Comparison of ENCODE assay signal across 8 cellular contexts in the genomic region with DNA sequence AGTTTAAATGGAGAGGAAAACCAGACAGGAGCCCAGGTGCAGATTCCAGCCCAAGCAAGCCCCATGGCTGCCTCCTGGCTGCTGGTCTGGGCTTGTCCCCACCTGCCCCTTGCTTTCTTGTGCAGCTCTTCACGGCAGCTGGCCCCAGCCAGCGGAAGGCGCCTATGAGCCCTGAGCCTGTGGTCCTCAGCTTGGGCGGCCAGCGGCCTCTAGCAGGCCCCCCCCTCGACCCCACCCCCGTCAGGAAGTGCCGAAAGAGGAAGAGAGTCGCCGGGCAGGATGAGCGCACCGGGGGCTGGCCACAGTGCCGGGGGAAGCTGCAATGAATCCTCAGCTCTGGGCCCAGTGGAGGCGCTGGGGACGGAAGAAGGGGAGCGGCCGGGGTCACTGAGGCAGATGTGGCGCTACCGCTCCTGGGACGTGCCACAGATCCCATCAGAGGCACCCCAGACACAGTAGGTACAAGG. TPM values are rescaled to one million over a fixed set of nuclear protein-coding genes. Genes with fewer than 3 reads are reported as not detected.
DNase-seq lines count a peak whose midpoint lies in the region; ATAC-seq, FAIRE-seq and TF ChIP-seq lines count a peak whose summit lies in the region.

No MANE protein-coding gene starts in this region.

- H3K4me3 Mint-ChIP-seq in CD8-positive, alpha-beta T cell: peak overlapping the region; percentile 85
- peak overlapping the region; percentile 78 for H3K4me3 Mint-ChIP-seq in activated naive CD8-positive, alpha-beta T cell treated with anti-CD3 and anti-CD28 coated beads for 36 hours
- H3K4me3 Mint-ChIP-seq in type B pancreatic cell: peak overlapping the region; percentile 78

- no peaks in the 10 kb centered on the region for H3K27me3 Mint-ChIP-seq in CD8-positive, alpha-beta T cell (ENCODE audit: low read depth)
- H3K27me3 Mint-ChIP-seq in activated naive CD8-positive, alpha-beta T cell treated with anti-CD3 and anti-CD28 coated beads for 36 hours: no peaks in the 10 kb centered on the region
- H3K27me3 Mint-ChIP-seq in type B pancreatic cell: peaks cover 4% of the 10 kb centered on the region

- in situ Hi-C loops in KBM-7 (cut with MboI; ENCODE audit: low pct_unique_long_range_greater_than_20kb, low sequenced_read_pairs): no loop called here
- in situ Hi-C loops in HepG2 (cut with HindIII; ENCODE audit: extremely low pct_ligation_motif_present, low pct_unique_long_range_greater_than_20kb): no loop called here

- BruUV-seq in HepG2 (replicated peaks; lab: Mats Ljungman, UMichigan): no TSS peak

- H4K20me1 ChIP-seq in HepG2 (ENCODE audit: insufficient read depth, low read length): no peaks in the 10 kb centered on the region

- TF ChIP-seq EP300 in HepG2 (IDR thresholded peaks at IDR 0.05; ENCODE audit: low read depth in 2 of 2, low read length in 2 of 2) (no peak), HepG2 (CRISPR knock-in tag; IDR thresholded peaks at IDR 0.05; ENCODE audit: borderline replicate concordance) (no peak)

- CTCF ChIA-PET in CD8-positive, alpha-beta T cell (lab: Charles Lee): interaction anchor here (1.0 to 16.0 kb wide), 8 partner anchors 12 to 50 kb away, joined by 3 to 412 read pairs (median 4); no protein-coding TSS in a partner anchor
- CTCF ChIA-PET in HepG2 (lab: Yijun Ruan, JAX; ENCODE audit: low intra/inter-chr PET ratio, low total read pairs): no interaction called here

- POLR2A ChIA-PET in CD8-positive, alpha-beta T cell (lab: Charles Lee): interaction anchor here (1.3 to 2.7 kb wide), 5 partner anchors 9 to 18 kb away, joined by 3 to 30 read pairs (median 6); no protein-coding TSS in a partner anchor
- POLR2A ChIA-PET in HepG2 (lab: Yijun Ruan, JAX): no interaction called here

- H3K27ac ChIP-seq in CD8-positive, alpha-beta T cell (ENCODE audit: low read depth, low read length): no peak overlapping the region
- no peak overlapping the region for H3K27ac ChIP-seq in HepG2 (ENCODE audit: extremely low read length, insufficient read depth, low read length)

- no peak for TF ChIP-seq CTCF in CD8-positive, alpha-beta T cell (IDR thresholded peaks at IDR 0.05)
- TF ChIP-seq CTCF in HepG2 (CRISPR knock-in tag; IDR thresholded peaks at IDR 0.05) (peak; percentile 23; the same call in 1 of the 2 replicates), type B pancreatic cell (conservative IDR thresholded peaks at IDR 0.05) (no peak)

- peaks cover 18% of the 10 kb centered on the region for H3K36me3 Mint-ChIP-seq in CD8-positive, alpha-beta T cell
- H3K36me3 Mint-ChIP-seq in activated naive CD8-positive, alpha-beta T cell treated with anti-CD3 and anti-CD28 coated beads for 36 hours: peaks cover 7% of the 10 kb centered on the region
- no peaks in the 10 kb centered on the region for H3K36me3 Mint-ChIP-seq in type B pancreatic cell

- peak overlapping the region; percentile 75 for H3K27ac Mint-ChIP-seq in CD8-positive, alpha-beta T cell
- H3K27ac Mint-ChIP-seq in activated naive CD8-positive, alpha-beta T cell treated with anti-CD3 and anti-CD28 coated beads for 36 hours: peak overlapping the region; percentile 69
- H3K27ac Mint-ChIP-seq in type B pancreatic cell: peak overlapping the region; percentile 64

- no peaks in the 10 kb centered on the region for H3K9me3 ChIP-seq in CD8-positive, alpha-beta T cell (ENCODE audit: low read length)
- no peaks in the 10 kb centered on the region for H3K9me3 ChIP-seq in HepG2 (ENCODE audit: low read length)

- no peak overlapping the region for H3K9ac ChIP-seq in HepG2 (ENCODE audit: insufficient read depth, low read depth, low read length)

- no peak for DNase-seq in CD8-positive, alpha-beta T cell
- DNase-seq in KBM-7: peak; percentile 93
- no peak for DNase-seq in activated naive CD8-positive, alpha-beta T cell treated with anti-CD3 and anti-CD28 coated beads for 36 hours
- DNase-seq in HepG2 (ENCODE audit: low spot score): no peak
- DNase-seq in type B pancreatic cell (ENCODE audit: extremely low spot score, unreplicated experiment): no peak

- 52% methylated on average over 20 of the region's 20 CpGs for WGBS in HepG2 (ENCODE audit: low lambda C conversion rate)

- TF ChIP-seq RAD21 in HepG2 (CRISPR knock-in tag; IDR thresholded peaks at IDR 0.05): no peak

- no peaks in the 10 kb centered on the region for H3K27me3 ChIP-seq in CD8-positive, alpha-beta T cell (ENCODE audit: insufficient read depth, low read length)
- peaks cover 0 to 22% of the 10 kb centered on the region in 2 experiments; a peak in 4 of 5 replicates for H3K27me3 ChIP-seq in HepG2 (ENCODE audit: control insufficient read depth in 1 of 2, insufficient read depth in 2 of 2, low read length in 2 of 2)

- no peak for FAIRE-seq in HepG2 (lab: Jason Lieb, UNC)

- no peaks in the 10 kb centered on the region for H3K9me3 Mint-ChIP-seq in CD8-positive, alpha-beta T cell
- H3K9me3 Mint-ChIP-seq in activated naive CD8-positive, alpha-beta T cell treated with anti-CD3 and anti-CD28 coated beads for 36 hours: no peaks in the 10 kb centered on the region
- H3K9me3 Mint-ChIP-seq in type B pancreatic cell: no peaks in the 10 kb centered on the region

- H3K4me3 ChIP-seq in CD8-positive, alpha-beta T cell (ENCODE audit: low read depth, low read length): peak overlapping the region; percentile 51
- H3K4me3 ChIP-seq in HepG2 (replicated peaks in 1 of 3; ENCODE audit: insufficient read depth in 1 of 3, low read depth in 2 of 3, low read length in 3 of 3): no peak overlapping the region; a peak in 1 of 6 replicates

- H3K36me3 ChIP-seq in CD8-positive, alpha-beta T cell (ENCODE audit: insufficient read depth, low read length): no peaks in the 10 kb centered on the region
- no peaks in the 10 kb centered on the region for H3K36me3 ChIP-seq in HepG2 (replicated peaks in 1 of 2; ENCODE audit: control insufficient read depth in 1 of 2, insufficient read depth in 2 of 2, low read length in 2 of 2)

- H3K79me2 ChIP-seq in HepG2 (ENCODE audit: insufficient read depth, low read length): peaks cover 10% of the 10 kb centered on the region

- H3K4me2 ChIP-seq in HepG2 (ENCODE audit: low read depth, low read length): peak overlapping the region; percentile 44

- no peak for ATAC-seq in CD8-positive, alpha-beta T cell
- ATAC-seq in HepG2 (peak; percentile 7; the same call in 1 of the 3 replicates), HG03280 (IDR thresholded peaks at IDR 0.05; ENCODE audit: unreplicated experiment) (no peak), GM19395 (IDR thresholded peaks at IDR 0.05; ENCODE audit: unreplicated experiment) (no peak), GM18858 (IDR thresholded peaks at IDR 0.05; ENCODE audit: unreplicated experiment) (no peak)

- intact Hi-C loops in CD8-positive, alpha-beta T cell (cut with DNase I, micrococcal nuclease): loop anchor here (5.0 to 10.0 kb wide), 6 partner anchors 37 to 590 kb away; a partner anchor contains a TSS
- intact Hi-C loops in HepG2 (cut with micrococcal nuclease; ENCODE audit: unreplicated experiment): no loop called here

- H2AFZ ChIP-seq in HepG2 (ENCODE audit: low read length): no peak overlapping the region

- H3K4me1 ChIP-seq in CD8-positive, alpha-beta T cell (ENCODE audit: insufficient read depth, low read length): peaks cover 63% of the 10 kb centered on the region
- H3K4me1 ChIP-seq in HepG2 (ENCODE audit: insufficient read depth, low read length): peaks cover 67% of the 10 kb centered on the region

- peaks cover 74% of the 10 kb centered on the region for H3K4me1 Mint-ChIP-seq in CD8-positive, alpha-beta T cell (ENCODE audit: low read depth)
- H3K4me1 Mint-ChIP-seq in activated naive CD8-positive, alpha-beta T cell treated with anti-CD3 and anti-CD28 coated beads for 36 hours: peaks cover 57% of the 10 kb centered on the region
- peaks cover 38% of the 10 kb centered on the region for H3K4me1 Mint-ChIP-seq in type B pancreatic cell (ENCODE audit: unreplicated experiment)

- no peak for TF ChIP-seq POLR2A in HepG2 (IDR thresholded peaks at IDR 0.05; ENCODE audit: insufficient read depth in 1 of 2, low read depth in 2 of 2, low read length in 2 of 2)

RNA-seq across cellular contexts. Expression of a gene that starts 2.1 kb away (rescaled TPM):
- total RNA-seq in CD8-positive, alpha-beta T cell: 100 to 1,000 TPM; 131 to 135 TPM
- total RNA-seq in activated naive CD8-positive, alpha-beta T cell treated with anti-CD3 and anti-CD28 coated beads for 36 hours: 100 to 1,000 TPM in 1 of 2 experiments, 10 to 100 TPM in 1; 100.0 to 101 TPM
- total RNA-seq in HepG2 (2016; rRNA removed; fragmentation: Illumina TruSeq; extraction: Trizol): 14.6 and 20.7 TPM in 2 replicates
- 11.9 and 13.2 TPM in 2 replicates for total RNA-seq in HepG2 (2016; cell fraction: cytosol; rRNA removed; fragmentation: Illumina TruSeq; extraction: Trizol; ENCODE audit: low read depth)
- 11.6 and 19.8 TPM in 2 replicates for total RNA-seq in HepG2 (2016; cell fraction: insoluble cytoplasmic fraction; rRNA removed; fragmentation: Illumina TruSeq; extraction: Trizol)
- total RNA-seq in HepG2 (2016; cell fraction: membrane; rRNA removed; fragmentation: Illumina TruSeq; extraction: Trizol): 26.9 and 29.6 TPM in 2 replicates
- total RNA-seq in HepG2 (2016; cell fraction: nucleus; rRNA removed; fragmentation: Illumina TruSeq; extraction: Trizol): 18.5 and 22.1 TPM in 2 replicates
- polyA plus RNA-seq in HepG2 (2011; rRNA removed): 15.8 and 17.6 TPM in 2 replicates
- 8.8 and 15.2 TPM in 2 replicates for polyA plus RNA-seq in HepG2 (2011; cell fraction: cytosol; rRNA removed)
- polyA plus RNA-seq in HepG2 (2011; cell fraction: nucleus; rRNA removed): 108 and 162 TPM in 2 replicates
- polyA plus RNA-seq in HepG2 (2012): 11.6 and 19.4 TPM in 2 replicates
- 18.6 and 18.8 TPM in 2 replicates for polyA plus RNA-seq in HepG2 (2016; cell fraction: cytosol; fragmentation: Illumina TruSeq; extraction: Trizol; ENCODE audit: low read depth)
- 21.9 and 30.3 TPM in 2 replicates for polyA plus RNA-seq in HepG2 (2016; cell fraction: insoluble cytoplasmic fraction; fragmentation: Illumina TruSeq; extraction: Trizol; ENCODE audit: low read depth)
- 44.5 and 49.9 TPM in 2 replicates for polyA plus RNA-seq in HepG2 (2016; cell fraction: membrane; fragmentation: Illumina TruSeq; extraction: Trizol; ENCODE audit: low read depth)
- polyA plus RNA-seq in HepG2 (2016; cell fraction: nucleus; fragmentation: Illumina TruSeq; extraction: Trizol; ENCODE audit: insufficient read depth, low read depth): 65.9 and 71.9 TPM in 2 replicates
- 43.2 and 71.9 TPM in 2 replicates for polyA minus RNA-seq in HepG2 (2011; rRNA and poly(A)+ RNA removed; ENCODE audit: low replicate concordance)
- polyA minus RNA-seq in HepG2 (2011; cell fraction: cytosol; rRNA and poly(A)+ RNA removed): 12.3 and 14.8 TPM in 2 replicates
- 15.9 and 16.9 TPM in 2 replicates for polyA minus RNA-seq in HepG2 (2011; cell fraction: nucleus; rRNA and poly(A)+ RNA removed)
- total RNA-seq in type B pancreatic cell (ENCODE audit: low replicate concordance): 50.0 and 57.6 TPM in 2 replicates

RNA-seq across cellular contexts. Expression of a gene that starts 36.3 kb away (rescaled TPM):
- 1 to 10 TPM; 3.6 TPM for total RNA-seq in CD8-positive, alpha-beta T cell
- 1 to 10 TPM; 3.4 to 3.6 TPM for total RNA-seq in activated naive CD8-positive, alpha-beta T cell treated with anti-CD3 and anti-CD28 coated beads for 36 hours
- total RNA-seq in HepG2 (2016; rRNA removed; fragmentation: Illumina TruSeq; extraction: Trizol) (149 and 312 TPM in 2 replicates), type B pancreatic cell (ENCODE audit: low replicate concordance) (949 and 981 TPM in 2 replicates)
- total RNA-seq in HepG2 (2016; cell fraction: cytosol; rRNA removed; fragmentation: Illumina TruSeq; extraction: Trizol; ENCODE audit: low read depth): 310 and 356 TPM in 2 replicates
- 138 and 308 TPM in 2 replicates for total RNA-seq in HepG2 (2016; cell fraction: insoluble cytoplasmic fraction; rRNA removed; fragmentation: Illumina TruSeq; extraction: Trizol)
- total RNA-seq in HepG2 (2016; cell fraction: membrane; rRNA removed; fragmentation: Illumina TruSeq; extraction: Trizol): 284 and 347 TPM in 2 replicates
- total RNA-seq in HepG2 (2016; cell fraction: nucleus; rRNA removed; fragmentation: Illumina TruSeq; extraction: Trizol): 197 and 254 TPM in 2 replicates
- 355 and 407 TPM in 2 replicates for polyA plus RNA-seq in HepG2 (2011; rRNA removed)
- polyA plus RNA-seq in HepG2 (2011; cell fraction: cytosol; rRNA removed): 510 and 850 TPM in 2 replicates
- 205 and 210 TPM in 2 replicates for polyA plus RNA-seq in HepG2 (2011; cell fraction: nucleus; rRNA removed)
- 127 and 170 TPM in 2 replicates for polyA plus RNA-seq in HepG2 (2012)
- polyA plus RNA-seq in HepG2 (2016; cell fraction: cytosol; fragmentation: Illumina TruSeq; extraction: Trizol; ENCODE audit: low read depth): 699 and 772 TPM in 2 replicates
- 298 and 351 TPM in 2 replicates for polyA plus RNA-seq in HepG2 (2016; cell fraction: insoluble cytoplasmic fraction; fragmentation: Illumina TruSeq; extraction: Trizol; ENCODE audit: low read depth)
- polyA plus RNA-seq in HepG2 (2016; cell fraction: membrane; fragmentation: Illumina TruSeq; extraction: Trizol; ENCODE audit: low read depth): 584 and 631 TPM in 2 replicates
- polyA plus RNA-seq in HepG2 (2016; cell fraction: nucleus; fragmentation: Illumina TruSeq; extraction: Trizol; ENCODE audit: insufficient read depth, low read depth): 829 and 892 TPM in 2 replicates
- polyA minus RNA-seq in HepG2 (2011; rRNA and poly(A)+ RNA removed; ENCODE audit: low replicate concordance): 1.3 and 126 TPM in 2 replicates
- polyA minus RNA-seq in HepG2 (2011; cell fraction: cytosol; rRNA and poly(A)+ RNA removed): 66.8 and 86.0 TPM in 2 replicates
- polyA minus RNA-seq in HepG2 (2011; cell fraction: nucleus; rRNA and poly(A)+ RNA removed): 18.5 and 19.3 TPM in 2 replicates

RNA-seq across cellular contexts. Expression of a gene that starts 46.4 kb away (rescaled TPM):
- total RNA-seq in CD8-positive, alpha-beta T cell: 1 to 10 TPM; 2.9 to 4.1 TPM
- total RNA-seq in activated naive CD8-positive, alpha-beta T cell treated with anti-CD3 and anti-CD28 coated beads for 36 hours: under 1 TPM in 1 of 2 experiments, not detected in 1; 0.14 TPM
- 0.13 TPM in 1 of 2 replicates, not detected in the other for total RNA-seq in HepG2 (2016; rRNA removed; fragmentation: Illumina TruSeq; extraction: Trizol)
- total RNA-seq in HepG2 (2016; cell fraction: cytosol; rRNA removed; fragmentation: Illumina TruSeq; extraction: Trizol; ENCODE audit: low read depth): not detected in 2 replicates
- total RNA-seq in HepG2 (2016; cell fraction: insoluble cytoplasmic fraction; rRNA removed; fragmentation: Illumina TruSeq; extraction: Trizol): 0.11 TPM in 1 of 2 replicates, not detected in the other
- 0.15 TPM in 1 of 2 replicates, not detected in the other for total RNA-seq in HepG2 (2016; cell fraction: membrane; rRNA removed; fragmentation: Illumina TruSeq; extraction: Trizol)
- 0.25 TPM in 1 of 2 replicates, not detected in the other for total RNA-seq in HepG2 (2016; cell fraction: nucleus; rRNA removed; fragmentation: Illumina TruSeq; extraction: Trizol)
- 0.21 and 0.22 TPM in 2 replicates for polyA plus RNA-seq in HepG2 (2011; rRNA removed)
- polyA plus RNA-seq in HepG2 (2011; cell fraction: cytosol; rRNA removed): 0.12 and 0.19 TPM in 2 replicates
- 0.43 and 0.85 TPM in 2 replicates for polyA plus RNA-seq in HepG2 (2011; cell fraction: nucleus; rRNA removed)
- 0.27 TPM in 1 of 2 replicates, not detected in the other for polyA plus RNA-seq in HepG2 (2012)
- 0.08 TPM in 1 of 2 replicates, not detected in the other for polyA plus RNA-seq in HepG2 (2016; cell fraction: cytosol; fragmentation: Illumina TruSeq; extraction: Trizol; ENCODE audit: low read depth)
- polyA plus RNA-seq in HepG2 (2016; cell fraction: insoluble cytoplasmic fraction; fragmentation: Illumina TruSeq; extraction: Trizol; ENCODE audit: low read depth): 0.15 TPM in 1 of 2 replicates, not detected in the other
- 0.21 TPM in 1 of 2 replicates, not detected in the other for polyA plus RNA-seq in HepG2 (2016; cell fraction: membrane; fragmentation: Illumina TruSeq; extraction: Trizol; ENCODE audit: low read depth)
- 0.41 TPM in 1 of 2 replicates, not detected in the other for polyA plus RNA-seq in HepG2 (2016; cell fraction: nucleus; fragmentation: Illumina TruSeq; extraction: Trizol; ENCODE audit: insufficient read depth, low read depth)
- polyA minus RNA-seq in HepG2 (2011; rRNA and poly(A)+ RNA removed; ENCODE audit: low replicate concordance): 0.58 and 0.90 TPM in 2 replicates
- not detected in 2 replicates for polyA minus RNA-seq in HepG2 (2011; cell fraction: cytosol; rRNA and poly(A)+ RNA removed)
- 0.50 and 0.52 TPM in 2 replicates for polyA minus RNA-seq in HepG2 (2011; cell fraction: nucleus; rRNA and poly(A)+ RNA removed)
- total RNA-seq in type B pancreatic cell (ENCODE audit: low replicate concordance): 0.98 and 1.0 TPM in 2 replicates

Comparison
In these comparisons a context has a peak if more than half of its experiments do, and no peak if none do; other contexts are left out.
1. RNA of a gene that starts 36.3 kb away (total RNA-seq): 949 to 981 TPM in type B pancreatic cell and 138 to 356 TPM in HepG2; 3.6 TPM in CD8-positive, alpha-beta T cell and 3.4 to 3.6 TPM in activated naive CD8-positive, alpha-beta T cell treated with anti-CD3 and anti-CD28 coated beads for 36 hours; every median in the first group is over 10 times any median in the second.
2. Peak in every context shown above with its lines, with median percentiles within 50 percentile points of each other: H3K27ac Mint-ChIP-seq and H3K4me3 Mint-ChIP-seq.